ENCODE assay signal across 1 cellular context in the genomic region with DNA sequence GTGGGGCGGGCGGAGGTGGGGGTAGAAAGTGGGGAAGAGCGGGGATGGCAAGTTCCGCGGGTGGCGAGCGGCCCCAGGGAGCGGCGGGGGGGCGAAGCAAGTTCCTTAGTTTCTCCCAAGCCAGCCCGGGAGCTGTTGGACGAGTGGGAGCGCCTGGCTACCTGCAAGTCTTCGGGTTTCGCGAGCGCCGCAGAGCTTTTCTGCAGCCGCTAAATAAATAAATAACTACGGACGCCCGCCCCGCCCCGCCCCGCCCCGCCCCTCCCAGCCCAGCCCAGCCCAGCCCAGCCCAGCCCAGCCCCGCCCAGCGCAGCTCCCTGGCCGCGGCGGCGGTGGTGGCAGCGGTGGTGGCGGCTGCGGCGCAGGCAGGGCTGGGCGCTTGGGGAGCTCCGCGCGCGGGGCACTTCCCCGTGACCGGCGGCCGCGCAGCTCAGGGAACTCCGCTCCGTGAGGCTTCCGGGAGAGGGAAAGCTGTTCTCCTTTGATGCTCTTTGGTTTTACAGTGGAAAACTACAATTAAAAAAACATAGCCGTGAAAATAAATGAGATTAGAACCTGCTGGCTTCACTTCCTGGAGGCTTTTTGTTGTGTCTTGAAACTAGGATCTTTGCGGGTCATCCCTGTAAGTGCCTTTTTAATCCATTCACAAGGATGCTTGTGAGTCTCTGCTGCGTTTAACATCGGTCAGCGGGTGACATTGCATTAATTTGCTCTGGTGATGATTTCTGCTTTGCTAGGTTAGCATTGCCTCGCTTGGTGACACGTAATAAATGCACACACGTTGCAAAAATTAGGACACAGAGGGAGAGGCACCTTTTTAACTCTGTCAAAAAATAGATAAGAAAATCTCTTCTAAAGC.
TF ChIP-seq lines count a peak whose summit lies in the region.

Gene UBE2L5 (plus strand): TSS at position 438 of the 859 bp plus-strand sequence. CDS start 5,498 bp downstream, outside the sequence.

TF ChIP-seq in HEK293, 187 proteins besides CTCF, POLR2A, EP300 and RAD21 (continued from another document):
- TF ChIP-seq, protein P1, sequence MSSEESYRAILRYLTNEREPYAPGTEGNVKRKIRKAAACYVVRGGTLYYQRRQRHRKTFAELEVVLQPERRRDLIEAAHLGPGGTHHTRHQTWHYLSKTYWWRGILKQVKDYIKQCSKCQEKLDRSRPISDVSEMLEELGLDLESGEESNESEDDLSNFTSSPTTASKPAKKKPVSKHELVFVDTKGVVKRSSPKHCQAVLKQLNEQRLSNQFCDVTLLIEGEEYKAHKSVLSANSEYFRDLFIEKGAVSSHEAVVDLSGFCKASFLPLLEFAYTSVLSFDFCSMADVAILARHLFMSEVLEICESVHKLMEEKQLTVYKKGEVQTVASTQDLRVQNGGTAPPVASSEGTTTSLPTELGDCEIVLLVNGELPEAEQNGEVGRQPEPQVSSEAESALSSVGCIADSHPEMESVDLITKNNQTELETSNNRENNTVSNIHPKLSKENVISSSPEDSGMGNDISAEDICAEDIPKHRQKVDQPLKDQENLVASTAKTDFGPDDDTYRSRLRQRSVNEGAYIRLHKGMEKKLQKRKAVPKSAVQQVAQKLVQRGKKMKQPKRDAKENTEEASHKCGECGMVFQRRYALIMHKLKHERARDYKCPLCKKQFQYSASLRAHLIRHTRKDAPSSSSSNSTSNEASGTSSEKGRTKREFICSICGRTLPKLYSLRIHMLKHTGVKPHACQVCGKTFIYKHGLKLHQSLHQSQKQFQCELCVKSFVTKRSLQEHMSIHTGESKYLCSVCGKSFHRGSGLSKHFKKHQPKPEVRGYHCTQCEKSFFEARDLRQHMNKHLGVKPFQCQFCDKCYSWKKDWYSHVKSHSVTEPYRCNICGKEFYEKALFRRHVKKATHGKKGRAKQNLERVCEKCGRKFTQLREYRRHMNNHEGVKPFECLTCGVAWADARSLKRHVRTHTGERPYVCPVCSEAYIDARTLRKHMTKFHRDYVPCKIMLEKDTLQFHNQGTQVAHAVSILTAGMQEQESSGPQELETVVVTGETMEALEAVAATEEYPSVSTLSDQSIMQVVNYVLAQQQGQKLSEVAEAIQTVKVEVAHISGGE (tag by site-specific recombination; conservative IDR thresholded peaks at IDR 0.05; ENCODE audit: low read depth): no peak
- TF ChIP-seq KLF16 (tag by site-specific recombination; IDR thresholded peaks at IDR 0.05) (no peak), IKZF3 (tag by site-specific recombination; IDR thresholded peaks at IDR 0.05) (peak; percentile 18; the same call in 1 of the 2 replicates), ZBTB21 (tag by site-specific recombination; IDR thresholded peaks at IDR 0.05) (no peak)
- TF ChIP-seq, protein P2, sequence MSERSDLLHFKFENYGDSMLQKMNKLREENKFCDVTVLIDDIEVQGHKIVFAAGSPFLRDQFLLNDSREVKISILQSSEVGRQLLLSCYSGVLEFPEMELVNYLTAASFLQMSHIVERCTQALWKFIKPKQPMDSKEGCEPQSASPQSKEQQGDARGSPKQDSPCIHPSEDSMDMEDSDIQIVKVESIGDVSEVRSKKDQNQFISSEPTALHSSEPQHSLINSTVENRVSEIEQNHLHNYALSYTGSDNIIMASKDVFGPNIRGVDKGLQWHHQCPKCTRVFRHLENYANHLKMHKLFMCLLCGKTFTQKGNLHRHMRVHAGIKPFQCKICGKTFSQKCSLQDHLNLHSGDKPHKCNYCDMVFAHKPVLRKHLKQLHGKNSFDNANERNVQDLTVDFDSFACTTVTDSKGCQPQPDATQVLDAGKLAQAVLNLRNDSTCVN (tag by site-specific recombination; optimal IDR thresholded peaks at IDR 0.05): peak; percentile 35
